In the genomic region with DNA sequence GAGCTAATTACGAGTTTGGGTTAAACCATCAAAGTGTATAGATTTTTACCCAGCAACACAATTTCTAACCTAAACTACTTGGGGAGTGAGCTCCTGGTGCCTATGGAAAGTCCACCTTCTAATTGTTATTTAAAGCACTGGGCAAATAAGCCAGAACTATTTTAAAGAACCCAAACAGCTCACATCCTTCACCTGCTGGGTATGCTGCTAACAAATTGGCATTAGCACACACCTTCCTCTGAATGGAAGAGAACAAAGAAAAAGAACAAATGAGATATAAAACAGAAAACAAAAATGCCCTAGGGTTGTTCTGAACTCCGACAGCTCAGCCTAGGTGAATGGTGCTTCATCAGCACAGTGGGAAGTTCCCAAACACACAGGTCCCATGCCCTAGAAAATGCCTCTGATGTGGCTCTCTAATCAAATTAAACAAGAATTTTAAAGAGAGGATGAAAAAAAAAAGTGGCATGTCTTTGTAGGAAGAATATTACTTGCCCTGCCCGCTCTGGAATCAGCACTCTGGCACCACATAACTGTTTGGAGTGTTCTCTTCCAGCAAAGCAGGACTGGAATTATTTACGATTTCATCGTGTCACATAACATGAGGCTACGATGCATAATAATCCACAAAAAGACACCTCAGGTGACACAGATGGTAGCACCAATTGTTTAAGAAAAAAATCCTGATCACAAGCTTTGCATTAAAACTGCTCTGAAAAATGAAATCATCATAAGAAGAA, we compare ENCODE assay signal across 20 cellular contexts.
"Had no signal": no experiment of that assay in that cellular context is flagged by ENCODE, and none has a peak within 500 bp of the region (broad histone marks: within the 10 kb centered on the region; RNA-seq: fewer than 3 reads in every experiment).

No MANE protein-coding gene starts in this region.

- H3K4me3 Mint-ChIP-seq: activated naive CD8-positive, alpha-beta T cell treated with anti-CD3 and anti-CD28 coated beads for 36 hours; activated T-cell treated with anti-CD3 and anti-CD28 coated beads, Interleukin-2, amount 50 U/mL, for 24 hours; central memory CD8-positive, alpha-beta T cell; mesothelial cell of epicardium; natural killer cell; stimulated activated naive B cell treated with anti-CD40 and anti-IgM and Interleukin-4, amounts not matched to agents 10 μg/mL and 1 μg/mL and 100 μg/mL, for 72 hours had no signal

- H3K27me3 Mint-ChIP-seq: activated naive CD8-positive, alpha-beta T cell treated with anti-CD3 and anti-CD28 coated beads for 36 hours; activated T-cell treated with anti-CD3 and anti-CD28 coated beads, Interleukin-2, amount 50 U/mL, for 24 hours; central memory CD8-positive, alpha-beta T cell; progenitor cell of endocrine pancreas; stimulated activated naive B cell treated with anti-CD40 and anti-IgM and Interleukin-4, amounts not matched to agents 10 μg/mL and 1 μg/mL and 100 μg/mL, for 72 hours had no signal

- ATAC-seq: heart left ventricle; left lung; natural killer cell; stimulated activated naive B cell treated with anti-CD40 and anti-IgM and Interleukin-4, amounts not matched to agents 10 μg/mL and 1 μg/mL and 100 μg/mL, for 72 hours had no signal

- H3K9me3 ChIP-seq: heart left ventricle, left lung, sigmoid colon, transverse colon had no signal

- H3K9me3 Mint-ChIP-seq: activated naive CD8-positive, alpha-beta T cell treated with anti-CD3 and anti-CD28 coated beads for 36 hours; activated T-cell treated with anti-CD3 and anti-CD28 coated beads, Interleukin-2, amount 50 U/mL, for 24 hours; activated T-helper 2 cell treated with anti-CD3 and anti-CD28 coated beads, Interferon-gamma antibody, Interleukin-2, Interleukin-4, amounts not matched to agents 10 μg/mL and 5 μg/mL and 100 μg/mL, durations not matched to agents 14 hours and 24 hours and 36 hours had no signal

- H3K27me3 ChIP-seq: heart left ventricle, left lung, sigmoid colon, transverse colon had no signal

- H3K4me3 ChIP-seq: coronary artery, heart left ventricle, left lung, lung, sigmoid colon, smooth muscle cell, transverse colon had no signal

- DNase-seq: activated naive CD4-positive, alpha-beta T cell treated with Interleukin-2 at 50 U/mL for 16 hours; activated naive CD8-positive, alpha-beta T cell treated with anti-CD3 and anti-CD28 coated beads for 36 hours; activated T-cell treated with anti-CD3 and anti-CD28 coated beads, Interleukin-2, amount 50 U/mL, for 24 hours; heart left ventricle; kidney glomerular epithelial cell; left lung; natural killer cell; retina; sigmoid colon; stimulated activated CD4-positive, alpha-beta T cell treated with anti-CD3 and anti-CD28 coated beads, Interleukin-2, amount 100 ng/mL, for 48 hours; stimulated activated CD8-positive, alpha-beta memory T cell treated with anti-CD3 and anti-CD28 coated beads, Interleukin-4, amount 100 ng/mL, for 48 hours; stimulated activated naive B cell treated with anti-CD40 and anti-IgM and Interleukin-4, amounts not matched to agents 10 μg/mL and 1 μg/mL and 100 μg/mL, for 72 hours; transverse colon had no signal

- H3K27ac ChIP-seq: coronary artery, heart left ventricle, left lung, sigmoid colon, transverse colon had no signal

- H3K36me3 ChIP-seq: heart left ventricle, left lung, sigmoid colon, transverse colon had no signal

- H3K27ac Mint-ChIP-seq: activated naive CD8-positive, alpha-beta T cell treated with anti-CD3 and anti-CD28 coated beads for 36 hours; activated T-cell treated with anti-CD3 and anti-CD28 coated beads, Interleukin-2, amount 50 U/mL, for 24 hours; activated T-helper 2 cell treated with anti-CD3 and anti-CD28 coated beads, Interferon-gamma antibody, Interleukin-2, Interleukin-4, amounts not matched to agents 10 μg/mL and 5 μg/mL and 100 μg/mL, durations not matched to agents 14 hours and 24 hours and 36 hours; mesothelial cell of epicardium; natural killer cell; progenitor cell of endocrine pancreas; stimulated activated naive B cell treated with anti-CD40 and anti-IgM and Interleukin-4, amounts not matched to agents 10 μg/mL and 1 μg/mL and 100 μg/mL, for 72 hours had no signal

- H3K36me3 Mint-ChIP-seq: activated naive CD8-positive, alpha-beta T cell treated with anti-CD3 and anti-CD28 coated beads for 36 hours; mesothelial cell of epicardium; natural killer cell; stimulated activated naive B cell treated with anti-CD40 and anti-IgM and Interleukin-4, amounts not matched to agents 10 μg/mL and 1 μg/mL and 100 μg/mL, for 72 hours had no signal

- H3K4me1 Mint-ChIP-seq: activated naive CD8-positive, alpha-beta T cell treated with anti-CD3 and anti-CD28 coated beads for 36 hours; central memory CD8-positive, alpha-beta T cell; natural killer cell; stimulated activated naive B cell treated with anti-CD40 and anti-IgM and Interleukin-4, amounts not matched to agents 10 μg/mL and 1 μg/mL and 100 μg/mL, for 72 hours had no signal

- H3K4me1 ChIP-seq: heart left ventricle, left lung, sigmoid colon, transverse colon had no signal
